Comparison of ENCODE assay signal across 20 cellular contexts in genomic region chr2:72278046-72278445, GRCh38.
DNase-seq lines count a peak whose midpoint lies in the region; TF ChIP-seq lines count a peak whose summit lies in the region.
"Had no signal": no experiment of that assay in that cellular context is flagged by ENCODE, and none has a peak within 500 bp of the region (broad histone marks: within the 10 kb centered on the region; RNA-seq: fewer than 3 reads in every experiment).

No MANE protein-coding gene starts in this region.

- no peak overlapping the region for H3K4me2 ChIP-seq in mammary epithelial cell (ENCODE audit: insufficient read depth, low read depth, low read length)

- H3K9ac ChIP-seq in mammary epithelial cell (ENCODE audit: insufficient read depth, low read length): no peak overlapping the region

- H3K27ac ChIP-seq in AG04450 (ENCODE audit: low read depth, low read length): no peak overlapping the region
- no peak overlapping the region for H3K27ac ChIP-seq in mammary epithelial cell (ENCODE audit: insufficient read depth, low read depth, low read length)
- no peak overlapping the region for H3K27ac ChIP-seq in stomach
- H3K27ac ChIP-seq: right atrium auricular region, SJSA1, upper lobe of right lung, VCaP had no signal

- no peaks in the 10 kb centered on the region for H3K36me3 Mint-ChIP-seq in activated naive CD4-positive, alpha-beta T cell treated with anti-CD3 and anti-CD28 coated beads, Interleukin-2, amount 10 ng/mL, durations not matched to agents 7 days and 5 days
- H3K36me3 Mint-ChIP-seq: activated naive CD4-positive, alpha-beta T cell treated with anti-CD3 and anti-CD28 coated beads, Interleukin-2, amount 50 U/mL, for 72 hours had no signal

- H3K9me3 Mint-ChIP-seq in activated naive CD4-positive, alpha-beta T cell treated with anti-CD3 and anti-CD28 coated beads, Interleukin-2, amount 10 ng/mL, durations not matched to agents 7 days and 5 days: no peaks in the 10 kb centered on the region

- intact Hi-C loops in mammary epithelial cell (cut with micrococcal nuclease) (no loop called here), stomach (cut with DNase I; ENCODE audit: low total_unique reads) (no loop called here)

- DNase-seq in AG04450 (ENCODE audit: low read depth, low spot score) (peak; percentile 7), HS-5 (ENCODE audit: low read depth) (peak; percentile 32), mammary epithelial cell (peak; percentile 39), iris pigment epithelial cell (ENCODE audit: low read depth) (peak; percentile 90), stomach (no peak), NCI-H748 treated with DMSO at 0.1 percent for 48 hours (lab: John Stamatoyannopoulos, UW) (no peak), T-helper 2 cell (no peak)
- no peak for DNase-seq in activated naive CD4-positive, alpha-beta T cell treated with anti-CD3 and anti-CD28 coated beads, Interleukin-2, amount 10 ng/mL, durations not matched to agents 7 days and 5 days
- DNase-seq: DMS79 treated with DMSO at 0.1 percent for 48 hours; GOT3; kidney glomerular epithelial cell; naive B cell; NCI-H2081; stimulated activated CD4-positive, alpha-beta T cell treated with anti-CD3 and anti-CD28 coated beads, Interleukin-2, amount 100 ng/mL, for 48 hours; upper lobe of right lung had no signal

- BruUV-seq in mammary epithelial cell (replicated peaks; lab: Mats Ljungman, UMichigan): no TSS peak

- CTCF ChIA-PET in AG04450 (lab: Charles Lee) (no interaction called here), mammary epithelial cell (lab: Charles Lee; ENCODE audit: low non-redundant PET) (interaction anchor here (0.7 kb wide), 1 partner anchor 1045 kb away, joined by 3 read pairs; no protein-coding TSS in a partner anchor)
- CTCF ChIA-PET in activated naive CD4-positive, alpha-beta T cell treated with anti-CD3 and anti-CD28 coated beads, Interleukin-2, amount 10 ng/mL, durations not matched to agents 7 days and 5 days (lab: Charles Lee): no interaction called here

- TF ChIP-seq EP300 in stomach (IDR thresholded peaks at IDR 0.05): no peak

- TF ChIP-seq CTCF in AG04450 (IDR thresholded peaks at IDR 0.05; ENCODE audit: low read depth, low read length): no peak
- no peak for TF ChIP-seq CTCF in mammary epithelial cell (conservative IDR thresholded peaks at IDR 0.05 in 1 of 2, IDR thresholded peaks at IDR 0.05 in 1 of 2; ENCODE audit: extremely low read depth in 1 of 2, insufficient read depth in 1 of 2, low read depth in 1 of 2, low read length in 2 of 2)
- no peak for TF ChIP-seq CTCF in stomach (IDR thresholded peaks at IDR 0.05)

- POLR2A ChIA-PET in AG04450 (lab: Yijun Ruan, JAX): no interaction called here

- H3K4me3 ChIP-seq in AG04450 (ENCODE audit: low read depth, low read length) (no peak overlapping the region), mammary epithelial cell (replicated peaks in 1 of 3; ENCODE audit: insufficient read depth in 1 of 3, low read depth in 2 of 3, low read length in 3 of 3) (no peak overlapping the region), stomach (no peak overlapping the region)
- H3K4me3 ChIP-seq: right atrium auricular region, SJSA1, upper lobe of right lung had no signal

- no peaks in the 10 kb centered on the region for H3K79me2 ChIP-seq in mammary epithelial cell (ENCODE audit: insufficient read depth, low read length)

- TF ChIP-seq POLR2A in stomach (IDR thresholded peaks at IDR 0.05): no peak

- H3K27ac Mint-ChIP-seq in activated naive CD4-positive, alpha-beta T cell treated with anti-CD3 and anti-CD28 coated beads, Interleukin-2, amount 10 ng/mL, durations not matched to agents 7 days and 5 days: no peak overlapping the region
- H3K27ac Mint-ChIP-seq: activated naive CD4-positive, alpha-beta T cell treated with anti-CD3 and anti-CD28 coated beads, Interleukin-2, amount 50 U/mL, for 72 hours; B cell; naive B cell had no signal

- dilution Hi-C loops in mammary epithelial cell (cut with HindIII; ENCODE audit: low sequenced_read_pairs): no loop called here

- H3K36me3 ChIP-seq in mammary epithelial cell (ENCODE audit: insufficient read depth, low read length) (no peaks in the 10 kb centered on the region), stomach (no peaks in the 10 kb centered on the region)
- H3K36me3 ChIP-seq: right atrium auricular region, SJSA1, upper lobe of right lung had no signal

- no peak overlapping the region for H3K4me3 Mint-ChIP-seq in activated naive CD4-positive, alpha-beta T cell treated with anti-CD3 and anti-CD28 coated beads, Interleukin-2, amount 10 ng/mL, durations not matched to agents 7 days and 5 days
- H3K4me3 Mint-ChIP-seq: B cell, naive B cell had no signal

- in situ Hi-C loops in mammary epithelial cell (cut with MboI; ENCODE audit: low sequenced_read_pairs in 2 of 2): no loop called here

- no peaks in the 10 kb centered on the region for H3K27me3 ChIP-seq in AG04450 (ENCODE audit: control insufficient read depth, insufficient read depth, low read length)
- H3K27me3 ChIP-seq in mammary epithelial cell (ENCODE audit: insufficient read depth, low read length): no peaks in the 10 kb centered on the region
- H3K27me3 ChIP-seq in stomach: no peaks in the 10 kb centered on the region
- H3K27me3 ChIP-seq: right atrium auricular region, SJSA1, upper lobe of right lung had no signal

- H2AFZ ChIP-seq in mammary epithelial cell (ENCODE audit: low read depth, low read length): no peak overlapping the region

- no peaks in the 10 kb centered on the region for H3K4me1 Mint-ChIP-seq in activated naive CD4-positive, alpha-beta T cell treated with anti-CD3 and anti-CD28 coated beads, Interleukin-2, amount 10 ng/mL, durations not matched to agents 7 days and 5 days
- H3K4me1 Mint-ChIP-seq: B cell had no signal

- H3K9me3 ChIP-seq in AG04450 (ENCODE audit: control insufficient read depth, insufficient read depth, low read length): no peaks in the 10 kb centered on the region
- no peaks in the 10 kb centered on the region for H3K9me3 ChIP-seq in mammary epithelial cell (replicated peaks; ENCODE audit: insufficient read depth, low read length)
- H3K9me3 ChIP-seq in stomach: no peaks in the 10 kb centered on the region
- H3K9me3 ChIP-seq: right atrium auricular region, SJSA1, upper lobe of right lung had no signal

- no peaks in the 10 kb centered on the region for H4K20me1 ChIP-seq in mammary epithelial cell (ENCODE audit: insufficient read depth, low read length)

- no peaks in the 10 kb centered on the region for H3K27me3 Mint-ChIP-seq in activated naive CD4-positive, alpha-beta T cell treated with anti-CD3 and anti-CD28 coated beads, Interleukin-2, amount 10 ng/mL, durations not matched to agents 7 days and 5 days

- H3K4me1 ChIP-seq in mammary epithelial cell (ENCODE audit: insufficient read depth, low read length): no peaks in the 10 kb centered on the region
- peaks cover 0 to 24% (median 11%) of the 10 kb centered on the region in 4 donors for H3K4me1 ChIP-seq in stomach

Comparison
In these comparisons a context has a peak if more than half of its experiments do, and no peak if none do; other contexts are left out.
1. DNase-seq: peak in AG04450 (single experiment), HS-5 (single experiment), mammary epithelial cell (single experiment) and iris pigment epithelial cell (single experiment); none in stomach (single experiment), activated naive CD4-positive, alpha-beta T cell treated with anti-CD3 and anti-CD28 coated beads, Interleukin-2, amount 10 ng/mL, durations not matched to agents 7 days and 5 days (single experiment), NCI-H748 treated with DMSO at 0.1 percent for 48 hours (single experiment) and T-helper 2 cell (0 of 5).